In genomic region chr13:60386250-60386649, GRCh38 we compare ENCODE assay signal across 2 cellular contexts.
TF ChIP-seq lines count a peak whose summit lies in the region.

No MANE protein-coding gene starts in this region.

TF ChIP-seq in SK-N-SH, 30 proteins besides CTCF, POLR2A, EP300 and RAD21 (continued from another document):
- no peak for TF ChIP-seq REST (IDR thresholded peaks at IDR 0.05; ENCODE audit: low read depth, low read length)

TF ChIP-seq in GM23338, 12 proteins besides CTCF, POLR2A, EP300 and RAD21 (continued from another document):
- TF ChIP-seq ZNF462 (CRISPR knock-in tag; IDR thresholded peaks at IDR 0.05) (no peak), ETS1 (IDR thresholded peaks at IDR 0.05) (no peak), EZH2phosphoT487 (IDR thresholded peaks at IDR 0.05; ENCODE audit: unreplicated experiment) (no peak), ZNF331 (CRISPR knock-in tag; IDR thresholded peaks at IDR 0.05; ENCODE audit: low read depth) (no peak)
TF ChIP-seq in GM23338: peak in this region for 0.
